9 cellular contexts compared by ENCODE assay signal in genomic region chr22:46054878-46055158, GRCh38.
DNase-seq lines count a peak whose midpoint lies in the region; ATAC-seq and TF ChIP-seq lines count a peak whose summit lies in the region.
"Had no signal": no experiment of that assay in that cellular context is flagged by ENCODE, and none has a peak within 500 bp of the region (broad histone marks: within the 10 kb centered on the region; RNA-seq: fewer than 3 reads in every experiment).

No MANE protein-coding gene starts in this region.

- H3K9me3 ChIP-seq in BE2C: no peaks in the 10 kb centered on the region
- no peaks in the 10 kb centered on the region for H3K9me3 ChIP-seq in MG63
- no peaks in the 10 kb centered on the region for H3K9me3 ChIP-seq in colonic mucosa

- no peak for DNase-seq in BE2C
- no peak for DNase-seq in MG63
- no peak for DNase-seq in colonic mucosa
- DNase-seq in natural killer cell treated with Interleukin-12 subunit alpha and Interleukin-12 subunit beta and Interleukin-15 and Interleukin-18, amount 100 ng/mL, for 72 hours (ENCODE audit: low spot score): no peak
- no peak for DNase-seq in GOT3 (lab: John Stamatoyannopoulos, UW)
- no peak for DNase-seq in foreskin melanocyte
- DNase-seq: activated CD4-positive, CD25-positive, alpha-beta regulatory T cell had no signal

- peak overlapping the region; percentile 72 for H3K4me3 ChIP-seq in BE2C (ENCODE audit: low read depth, low read length)
- H3K4me3 ChIP-seq in MG63: peak overlapping the region; percentile 88
- peak overlapping the region; percentile 62 for H3K4me3 ChIP-seq in colonic mucosa

- no peaks in the 10 kb centered on the region for H3K36me3 Mint-ChIP-seq in natural killer cell treated with Interleukin-12 subunit alpha and Interleukin-12 subunit beta and Interleukin-15 and Interleukin-18, amount 100 ng/mL, for 72 hours

- intact Hi-C loops in colonic mucosa (cut with DNase I): no loop called here

- no peaks in the 10 kb centered on the region for H3K36me3 ChIP-seq in BE2C
- H3K36me3 ChIP-seq in MG63: peaks cover 39% of the 10 kb centered on the region
- no peaks in the 10 kb centered on the region for H3K36me3 ChIP-seq in colonic mucosa

- H3K4me1 ChIP-seq in BE2C (peaks cover 22% of the 10 kb centered on the region), colonic mucosa (peaks cover 18% of the 10 kb centered on the region)

- peaks cover 48 to 52% of the 10 kb centered on the region in 2 donors for H3K4me1 Mint-ChIP-seq in natural killer cell treated with Interleukin-12 subunit alpha and Interleukin-12 subunit beta and Interleukin-15 and Interleukin-18, amount 100 ng/mL, for 72 hours (ENCODE audit: low read depth in 2 of 2)

- H3K27me3 Mint-ChIP-seq in natural killer cell treated with Interleukin-12 subunit alpha and Interleukin-12 subunit beta and Interleukin-15 and Interleukin-18, amount 100 ng/mL, for 72 hours: no peaks in the 10 kb centered on the region

- ATAC-seq in natural killer cell treated with Interleukin-12 subunit alpha and Interleukin-12 subunit beta and Interleukin-15 and Interleukin-18, amount 100 ng/mL, for 72 hours: no peak
- no peak for ATAC-seq in HG03342 (IDR thresholded peaks at IDR 0.05; ENCODE audit: unreplicated experiment)
- no peak for ATAC-seq in GM21515 (IDR thresholded peaks at IDR 0.05; ENCODE audit: unreplicated experiment)

- peak overlapping the region; percentile 83 for H3K4me3 Mint-ChIP-seq in natural killer cell treated with Interleukin-12 subunit alpha and Interleukin-12 subunit beta and Interleukin-15 and Interleukin-18, amount 100 ng/mL, for 72 hours

- TF ChIP-seq CTCF in BE2C (IDR thresholded peaks at IDR 0.05; ENCODE audit: low read depth, low read length) (no peak), colonic mucosa (IDR thresholded peaks at IDR 0.05) (no peak)

- no peaks in the 10 kb centered on the region for H3K9me3 Mint-ChIP-seq in natural killer cell treated with Interleukin-12 subunit alpha and Interleukin-12 subunit beta and Interleukin-15 and Interleukin-18, amount 100 ng/mL, for 72 hours

- peak overlapping the region; percentile 90 to 99 for H3K9ac ChIP-seq in colonic mucosa (ENCODE audit: low read depth in 2 of 2, low read length in 2 of 2)

- peak overlapping the region; percentile 81 to 95 for H3K27ac Mint-ChIP-seq in natural killer cell treated with Interleukin-12 subunit alpha and Interleukin-12 subunit beta and Interleukin-15 and Interleukin-18, amount 100 ng/mL, for 72 hours

- H3K27ac ChIP-seq in colonic mucosa: peak overlapping the region; percentile 96

- H3K27me3 ChIP-seq in BE2C (no peaks in the 10 kb centered on the region), MG63 (no peaks in the 10 kb centered on the region), colonic mucosa (no peaks in the 10 kb centered on the region)
